11 cellular contexts compared by ENCODE assay signal in the genomic region with DNA sequence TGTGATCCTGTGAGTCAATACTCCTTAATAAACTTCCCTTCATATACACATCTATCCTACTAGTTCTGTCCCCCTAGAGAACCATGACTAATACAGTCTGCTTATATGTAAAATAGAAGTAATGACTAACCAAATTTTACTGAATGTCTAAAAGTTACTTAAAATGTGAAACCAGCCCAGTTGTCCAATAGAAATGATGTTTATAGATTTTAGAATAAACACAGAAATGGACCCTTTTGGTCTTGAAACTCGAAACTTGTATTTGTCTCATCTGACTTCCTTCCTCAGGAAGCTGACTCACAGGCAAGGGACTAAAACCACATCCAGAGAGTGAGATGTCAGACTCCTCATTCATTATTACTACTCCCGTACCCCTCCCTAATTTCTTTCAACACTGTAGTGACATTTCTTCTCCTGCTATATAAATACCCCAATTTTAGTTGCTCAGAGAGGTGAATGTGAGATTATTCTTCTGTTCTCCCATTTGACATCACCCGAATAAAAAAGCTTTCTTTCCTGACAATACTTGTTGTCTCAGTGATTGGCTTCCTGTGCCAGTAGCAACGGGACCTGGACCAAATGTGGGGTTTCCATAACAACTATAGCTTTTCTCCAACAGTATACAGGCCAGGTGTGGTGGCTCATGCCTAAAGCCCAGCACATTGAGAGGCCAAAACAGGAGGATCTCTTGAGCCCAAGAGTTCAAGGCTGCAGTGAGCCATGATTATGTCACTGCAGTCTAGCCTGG.
DNase-seq lines count a peak whose midpoint lies in the region; ATAC-seq, FAIRE-seq and TF ChIP-seq lines count a peak whose summit lies in the region.
"Had no signal": no experiment of that assay in that cellular context is flagged by ENCODE, and none has a peak within 500 bp of the region (broad histone marks: within the 10 kb centered on the region; RNA-seq: fewer than 3 reads in every experiment).

No MANE protein-coding gene starts in this region.

- H3K36me3 ChIP-seq in naive thymus-derived CD4-positive, alpha-beta T cell (ENCODE audit: control insufficient read depth in 2 of 3, insufficient read depth in 3 of 3, low read length in 3 of 3): no peaks in the 10 kb centered on the region
- H3K36me3 ChIP-seq: ovary had no signal

- intact Hi-C loops in naive thymus-derived CD4-positive, alpha-beta T cell (cut with micrococcal nuclease): no loop called here
- intact Hi-C loops in CD14-positive monocyte (cut with micrococcal nuclease): no loop called here

- CTCF ChIA-PET in naive thymus-derived CD4-positive, alpha-beta T cell (lab: Charles Lee): no interaction called here

- H3K4me1 ChIP-seq in naive thymus-derived CD4-positive, alpha-beta T cell (ENCODE audit: control insufficient read depth in 2 of 2, insufficient read depth in 2 of 2, low read length in 2 of 2): no peaks in the 10 kb centered on the region

- peaks cover 0 to 4% (median 0%) of the 10 kb centered on the region in 3 experiments for H3K9me3 ChIP-seq in naive thymus-derived CD4-positive, alpha-beta T cell (ENCODE audit: control insufficient read depth in 2 of 3, low read length in 3 of 3)
- H3K9me3 ChIP-seq: ovary had no signal

- peaks cover 3 to 41% (median 27%) of the 10 kb centered on the region in 11 donors for H3K9me3 Mint-ChIP-seq in naive thymus-derived CD4-positive, alpha-beta T cell
- H3K9me3 Mint-ChIP-seq in CD14-positive monocyte: peaks cover 10 to 27% (median 16%) of the 10 kb centered on the region in 7 donors

- ATAC-seq in GM21390 (IDR thresholded peaks at IDR 0.05; ENCODE audit: unreplicated experiment) (peak; percentile 87), SK-N-SH treated with all-trans-retinoic acid at 6 μM for 48 hours (no peak)
- no peak for ATAC-seq in naive thymus-derived CD4-positive, alpha-beta T cell

- peaks cover 0 to 8% (median 0%) of the 10 kb centered on the region in 7 donors for H3K4me1 Mint-ChIP-seq in naive thymus-derived CD4-positive, alpha-beta T cell
- no peaks in the 10 kb centered on the region for H3K4me1 Mint-ChIP-seq in CD14-positive monocyte

- POLR2A ChIA-PET in naive thymus-derived CD4-positive, alpha-beta T cell (lab: Charles Lee): no interaction called here

- TF ChIP-seq CTCF in cardiac fibroblast (IDR thresholded peaks at IDR 0.05; ENCODE audit: low read depth, low read length) (no peak), CD14-positive monocyte (IDR thresholded peaks at IDR 0.05) (no peak)

- peak overlapping the region in 1 of 9 donors; percentile 47 for H3K27ac Mint-ChIP-seq in naive thymus-derived CD4-positive, alpha-beta T cell
- H3K27ac Mint-ChIP-seq in CD14-positive monocyte: no peak overlapping the region

- DNase-seq in AG08396 (ENCODE audit: low spot score): peak; percentile 50
- DNase-seq in HTR-8/SVneo (ENCODE audit: insufficient read length, low spot score): peak; percentile 5
- DNase-seq in cardiac fibroblast (ENCODE audit: low read depth in 2 of 2): peak; percentile 51 to 91
- DNase-seq in naive thymus-derived CD4-positive, alpha-beta T cell: no peak
- no peak for DNase-seq in pons (ENCODE audit: low spot score)
- DNase-seq in CD14-positive monocyte (ENCODE audit: low spot score): no peak
- DNase-seq: NCI-H1694 treated with DMSO at 0.1 percent for 48 hours, ovary had no signal

- no peak overlapping the region for H3K27ac ChIP-seq in naive thymus-derived CD4-positive, alpha-beta T cell (ENCODE audit: low read depth, low read length)
- H3K27ac ChIP-seq: ovary had no signal

- H3K36me3 Mint-ChIP-seq in naive thymus-derived CD4-positive, alpha-beta T cell: peaks cover 0 to 4% (median 0%) of the 10 kb centered on the region in 5 donors
- no peaks in the 10 kb centered on the region for H3K36me3 Mint-ChIP-seq in CD14-positive monocyte

- H3K27me3 Mint-ChIP-seq in naive thymus-derived CD4-positive, alpha-beta T cell: no peaks in the 10 kb centered on the region
- peaks cover 0 to 2% (median 0%) of the 10 kb centered on the region in 3 donors for H3K27me3 Mint-ChIP-seq in CD14-positive monocyte (ENCODE audit: low read depth in 3 of 3)

- H3K4me3 Mint-ChIP-seq in naive thymus-derived CD4-positive, alpha-beta T cell: peak overlapping the region in 1 of 10 donors; percentile 6
- H3K4me3 Mint-ChIP-seq in CD14-positive monocyte: no peak overlapping the region

- H3K27me3 ChIP-seq in naive thymus-derived CD4-positive, alpha-beta T cell (ENCODE audit: control insufficient read depth in 2 of 2, insufficient read depth in 2 of 2, low read length in 2 of 2): no peaks in the 10 kb centered on the region
- H3K27me3 ChIP-seq: ovary had no signal

- no peak for FAIRE-seq in HTR-8/SVneo (lab: Jason Lieb, UNC)
- FAIRE-seq: H1 had no signal

- H3K4me3 ChIP-seq in cardiac fibroblast (replicated peaks in 1 of 2; ENCODE audit: low read depth in 2 of 2, low read length in 2 of 2): no peak overlapping the region
- no peak overlapping the region for H3K4me3 ChIP-seq in naive thymus-derived CD4-positive, alpha-beta T cell (ENCODE audit: low read length)
- H3K4me3 ChIP-seq: ovary had no signal

TF ChIP-seq in SK-N-SH treated with all-trans-retinoic acid at 6 μM for 48 hours, 23 proteins besides CTCF, POLR2A, EP300 and RAD21:
- no peak for TF ChIP-seq CREB5 (CRISPR knock-in tag; IDR thresholded peaks at IDR 0.05; ENCODE audit: low read depth)
TF ChIP-seq in SK-N-SH treated with all-trans-retinoic acid at 6 μM for 48 hours: peak in this region for 0.

Comparison
In these comparisons a context has a peak if more than half of its experiments do, and no peak if none do; other contexts are left out.
1. DNase-seq: peak in AG08396 (single experiment), HTR-8/SVneo (single experiment) and cardiac fibroblast (2 of 2); none in naive thymus-derived CD4-positive, alpha-beta T cell (0 of 9), pons (single experiment) and CD14-positive monocyte (single experiment).